In the genomic region with DNA sequence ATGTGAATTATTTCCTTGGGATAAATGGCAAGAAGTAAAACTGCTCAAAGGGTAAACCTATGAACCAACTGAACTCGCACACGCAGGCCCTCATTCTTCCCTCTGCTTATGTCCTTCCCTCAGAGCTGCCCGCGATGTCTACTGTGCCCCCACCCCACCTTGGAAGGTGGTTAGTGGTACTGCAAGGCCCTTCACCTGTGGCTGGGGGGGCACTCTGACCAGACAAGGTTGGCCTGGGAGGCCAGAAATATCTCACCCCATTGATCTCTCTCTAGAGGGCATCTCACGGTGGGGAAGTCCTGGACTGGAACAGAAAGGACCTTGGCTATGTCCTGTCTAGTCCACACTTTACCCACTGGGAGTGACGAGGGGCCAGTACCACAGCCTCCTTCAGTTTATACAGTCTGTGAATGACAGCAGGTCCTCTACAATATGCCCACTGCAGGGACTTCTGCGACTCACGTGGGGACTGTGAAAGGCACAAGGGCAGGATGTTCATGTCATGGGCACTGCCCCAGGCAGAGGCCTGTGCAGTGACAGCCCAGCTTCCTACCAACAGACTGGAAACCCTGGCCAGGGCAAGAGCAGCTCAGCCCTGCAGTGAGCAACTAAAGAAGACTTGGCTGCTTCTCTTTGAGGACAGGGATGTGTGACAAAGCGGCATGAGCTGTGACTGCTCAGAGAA, we compare ENCODE assay signal across 2 cellular contexts.
A peak's percentile ranks its signal among the peaks of the same experiment; 100 is the strongest.
TF ChIP-seq lines count a peak whose summit lies in the region.

No MANE protein-coding gene starts in this region.

TF ChIP-seq in SK-N-SH, 30 proteins besides CTCF, POLR2A, EP300 and RAD21:
- peak; percentile 80; the same call in 1 of the 2 replicates for TF ChIP-seq MXI1 (IDR thresholded peaks at IDR 0.05; ENCODE audit: low read depth, low read length)
- TF ChIP-seq EZH2phosphoT487 (IDR thresholded peaks at IDR 0.05; ENCODE audit: borderline replicate concordance, low read depth) = no peak
- TF ChIP-seq NRF1 (IDR thresholded peaks at IDR 0.05; ENCODE audit: low read depth, low read length) = no peak

TF ChIP-seq in SK-N-SH treated with all-trans-retinoic acid at 6 μM for 48 hours, 23 proteins besides CTCF, POLR2A, EP300 and RAD21:
- TF ChIP-seq TCF4 (CRISPR knock-in tag; IDR thresholded peaks at IDR 0.05; ENCODE audit: borderline replicate concordance) = no peak
- TF ChIP-seq, protein P1, sequence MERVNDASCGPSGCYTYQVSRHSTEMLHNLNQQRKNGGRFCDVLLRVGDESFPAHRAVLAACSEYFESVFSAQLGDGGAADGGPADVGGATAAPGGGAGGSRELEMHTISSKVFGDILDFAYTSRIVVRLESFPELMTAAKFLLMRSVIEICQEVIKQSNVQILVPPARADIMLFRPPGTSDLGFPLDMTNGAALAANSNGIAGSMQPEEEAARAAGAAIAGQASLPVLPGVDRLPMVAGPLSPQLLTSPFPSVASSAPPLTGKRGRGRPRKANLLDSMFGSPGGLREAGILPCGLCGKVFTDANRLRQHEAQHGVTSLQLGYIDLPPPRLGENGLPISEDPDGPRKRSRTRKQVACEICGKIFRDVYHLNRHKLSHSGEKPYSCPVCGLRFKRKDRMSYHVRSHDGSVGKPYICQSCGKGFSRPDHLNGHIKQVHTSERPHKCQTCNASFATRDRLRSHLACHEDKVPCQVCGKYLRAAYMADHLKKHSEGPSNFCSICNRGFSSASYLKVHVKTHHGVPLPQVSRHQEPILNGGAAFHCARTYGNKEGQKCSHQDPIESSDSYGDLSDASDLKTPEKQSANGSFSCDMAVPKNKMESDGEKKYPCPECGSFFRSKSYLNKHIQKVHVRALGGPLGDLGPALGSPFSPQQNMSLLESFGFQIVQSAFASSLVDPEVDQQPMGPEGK (CRISPR knock-in tag; IDR thresholded peaks at IDR 0.05; ENCODE audit: borderline replicate concordance) = no peak
- TF ChIP-seq ARNTL (CRISPR knock-in tag; IDR thresholded peaks at IDR 0.05; ENCODE audit: borderline replicate concordance, low read depth) = no peak
- no peak for TF ChIP-seq PPARA (CRISPR knock-in tag; IDR thresholded peaks at IDR 0.05; ENCODE audit: borderline replicate concordance)
- TF ChIP-seq ZFP3 (CRISPR knock-in tag; IDR thresholded peaks at IDR 0.05) = no peak
- no peak for TF ChIP-seq OSR1 (CRISPR knock-in tag; IDR thresholded peaks at IDR 0.05)
- no peak for TF ChIP-seq RARB (CRISPR knock-in tag; IDR thresholded peaks at IDR 0.05)
- no peak for TF ChIP-seq BACH2 (CRISPR knock-in tag; IDR thresholded peaks at IDR 0.05; ENCODE audit: borderline replicate concordance)
- no peak for TF ChIP-seq ZFP30 (CRISPR knock-in tag; IDR thresholded peaks at IDR 0.05)
- TF ChIP-seq ISL1 (CRISPR knock-in tag; IDR thresholded peaks at IDR 0.05) = no peak
- TF ChIP-seq CSDC2 (CRISPR knock-in tag; IDR thresholded peaks at IDR 0.05) = no peak
- no peak for TF ChIP-seq ESRRG (CRISPR knock-in tag; IDR thresholded peaks at IDR 0.05)
- TF ChIP-seq GLIS3 (CRISPR knock-in tag; IDR thresholded peaks at IDR 0.05) = no peak
- no peak for TF ChIP-seq SNAI2 (CRISPR knock-in tag; IDR thresholded peaks at IDR 0.05)
